13 cellular contexts compared by ENCODE assay signal in the genomic region with DNA sequence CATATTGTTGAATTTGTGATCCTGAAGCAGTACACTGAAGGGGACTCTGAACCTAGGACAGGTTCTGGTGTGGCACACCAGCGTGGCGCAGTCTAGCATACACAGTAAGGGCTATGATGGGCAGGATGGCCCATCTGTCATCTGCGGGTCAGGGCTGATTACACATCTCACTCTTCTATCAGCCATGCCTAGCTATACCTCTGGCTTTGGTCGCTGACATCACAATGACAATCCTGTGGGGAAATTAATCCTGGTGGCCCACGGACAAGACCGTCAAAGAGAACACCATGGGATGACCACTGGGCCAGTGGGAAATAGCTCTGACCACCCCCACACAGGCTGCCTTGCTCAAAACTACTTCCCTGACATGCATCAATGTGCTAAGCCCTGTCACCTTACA. TPM values are rescaled to one million over a fixed set of nuclear protein-coding genes. Genes with fewer than 3 reads are reported as not detected.
DNase-seq lines count a peak whose midpoint lies in the region; ATAC-seq, FAIRE-seq and TF ChIP-seq lines count a peak whose summit lies in the region.
"Had no signal": no experiment of that assay in that cellular context is flagged by ENCODE, and none has a peak within 500 bp of the region (broad histone marks: within the 10 kb centered on the region; RNA-seq: fewer than 3 reads in every experiment).

No MANE protein-coding gene starts in this region.

- H3K27ac Mint-ChIP-seq in endothelial cell (ENCODE audit: unreplicated experiment) = no peak overlapping the region

- peaks cover 16% of the 10 kb centered on the region; the same call in 1 of the 2 replicates for H3K9me3 ChIP-seq in BLaER1
- no peaks in the 10 kb centered on the region for H3K9me3 ChIP-seq in SK-N-MC (ENCODE audit: low read depth, low read length)
- no peaks in the 10 kb centered on the region for H3K9me3 ChIP-seq in gastrocnemius medialis
- H3K9me3 ChIP-seq: left lung had no signal

- H3K9me3 Mint-ChIP-seq in endothelial cell (ENCODE audit: unreplicated experiment) = no peaks in the 10 kb centered on the region

- intact Hi-C loops in gastrocnemius medialis (cut with DNase I; ENCODE audit: low total_unique reads) = no loop called here

- H3K4me3 ChIP-seq in BLaER1 = peak overlapping the region; percentile 29
- H3K4me3 ChIP-seq in SK-N-MC = peak overlapping the region; percentile 97
- H3K4me3 ChIP-seq in gastrocnemius medialis = no peak overlapping the region

- 0 out of 2 replicates have a peak overlapping the region, but pooled peaks have one; percentile 15 for H3K9ac ChIP-seq in BLaER1
- H3K9ac ChIP-seq in SK-N-MC (ENCODE audit: insufficient read length) = peak overlapping the region; percentile 45

- TF ChIP-seq POLR2A in GM12892 (IDR thresholded peaks at IDR 0.05; ENCODE audit: low read depth, low read length) (peak; percentile 6; the same call in 1 of the 2 replicates), gastrocnemius medialis (IDR thresholded peaks at IDR 0.05) (no peak), GM18505 (IDR thresholded peaks at IDR 0.05; ENCODE audit: borderline replicate concordance, extremely low read depth, insufficient read depth, insufficient read length) (no peak)

- peaks cover 68% of the 10 kb centered on the region for H3K36me3 ChIP-seq in BLaER1
- peaks cover 75% of the 10 kb centered on the region for H3K36me3 ChIP-seq in SK-N-MC (ENCODE audit: insufficient read depth, low read length)
- peaks cover 0 to 61% of the 10 kb centered on the region in 2 donors for H3K36me3 ChIP-seq in gastrocnemius medialis

- peaks cover 42% of the 10 kb centered on the region for H3K36me3 Mint-ChIP-seq in endothelial cell (ENCODE audit: low read depth, unreplicated experiment)

- H3K4me1 ChIP-seq in BLaER1 (peaks cover 37% of the 10 kb centered on the region), gastrocnemius medialis (peaks cover 0 to 23% of the 10 kb centered on the region in 2 donors)

- H3K27me3 ChIP-seq in BLaER1 = no peaks in the 10 kb centered on the region
- H3K27me3 ChIP-seq in gastrocnemius medialis = no peaks in the 10 kb centered on the region
- H3K27me3 ChIP-seq: left lung had no signal

- peaks cover 20% of the 10 kb centered on the region for H3K4me1 Mint-ChIP-seq in endothelial cell (ENCODE audit: unreplicated experiment)

- peak overlapping the region; percentile 58 for H3K4me3 Mint-ChIP-seq in endothelial cell (ENCODE audit: unreplicated experiment)

- H3K27ac ChIP-seq in BLaER1 (no peak overlapping the region), SK-N-MC (no peak overlapping the region), gastrocnemius medialis (no peak overlapping the region)
- H3K27ac ChIP-seq: left lung had no signal

- FAIRE-seq in GM12892 (lab: Jason Lieb, UNC) = no peak

- H3K4me2 ChIP-seq in BLaER1 = peak overlapping the region; percentile 96

- in situ Hi-C loops in gastrocnemius medialis (cut with MboI; ENCODE audit: low sequenced_read_pairs in 4 of 4) = loop anchor here in 1 of 4 donors (25.0 kb wide), 1 partner anchor 395 kb away; the partner anchor contains the start of genes RPRD1B and TTI1

- H3K27me3 Mint-ChIP-seq in endothelial cell (ENCODE audit: unreplicated experiment) = peaks cover 4% of the 10 kb centered on the region

- DNase-seq in GM12892 (ENCODE audit: insufficient read length) = no peak
- DNase-seq in SK-N-MC (ENCODE audit: low read depth, low spot score) = no peak
- DNase-seq in endothelial cell (ENCODE audit: low spot score) = no peak
- no peak for DNase-seq in gastrocnemius medialis
- DNase-seq in AG08396 (ENCODE audit: low spot score) = no peak
- DNase-seq: activated CD4-positive, CD25-positive, alpha-beta regulatory T cell; effector CD4-positive, alpha-beta T cell; left lung; NCI-H2227 treated with DMSO at 0.1 percent for 48 hours; SHP77 had no signal

- ATAC-seq in gastrocnemius medialis (no peak), HG02840 (IDR thresholded peaks at IDR 0.05; ENCODE audit: low FRiP score, unreplicated experiment) (no peak), GM18505 (IDR thresholded peaks at IDR 0.05; ENCODE audit: unreplicated experiment) (no peak)
- ATAC-seq: left lung had no signal

- TF ChIP-seq CTCF in endothelial cell (IDR thresholded peaks at IDR 0.05; ENCODE audit: unreplicated experiment) (no peak), gastrocnemius medialis (IDR thresholded peaks at IDR 0.05 in 4 of 5, conservative IDR thresholded peaks at IDR 0.05 in 1 of 5) (no peak)

- H4K20me1 ChIP-seq in BLaER1 = peaks cover 73% of the 10 kb centered on the region

RNA-seq across cellular contexts. Expression of gene SNHG17, which starts 2.8 kb away (rescaled TPM):
- polyA plus RNA-seq in GM12892 (2012; ENCODE audit: missing spikeins) = 43.5 TPM
- total RNA-seq in endothelial cell (ENCODE audit: unreplicated experiment) = 18.0 TPM
- 10 to 100 TPM in 1 of 4 donors, 1 to 10 TPM in 3; 6.0 to 12.2 (median 8.7) TPM for total RNA-seq in gastrocnemius medialis

RNA-seq across cellular contexts. Expression of gene RALGAPB, which starts 40.4 kb away (rescaled TPM):
- polyA plus RNA-seq in GM12892 (2012; ENCODE audit: missing spikeins) = 14.1 TPM
- total RNA-seq in endothelial cell (ENCODE audit: unreplicated experiment) (46.0 TPM), gastrocnemius medialis (10 to 100 TPM; 23.2 to 28.8 (median 26.0) TPM)

Comparison
In these comparisons a context has a peak if more than half of its experiments do, and no peak if none do; other contexts are left out.
1. H3K4me3 ChIP-seq: peak in BLaER1 (single experiment) and SK-N-MC (single experiment); none in gastrocnemius medialis (0 of 4).